8 cellular contexts compared by ENCODE assay signal in the genomic region with DNA sequence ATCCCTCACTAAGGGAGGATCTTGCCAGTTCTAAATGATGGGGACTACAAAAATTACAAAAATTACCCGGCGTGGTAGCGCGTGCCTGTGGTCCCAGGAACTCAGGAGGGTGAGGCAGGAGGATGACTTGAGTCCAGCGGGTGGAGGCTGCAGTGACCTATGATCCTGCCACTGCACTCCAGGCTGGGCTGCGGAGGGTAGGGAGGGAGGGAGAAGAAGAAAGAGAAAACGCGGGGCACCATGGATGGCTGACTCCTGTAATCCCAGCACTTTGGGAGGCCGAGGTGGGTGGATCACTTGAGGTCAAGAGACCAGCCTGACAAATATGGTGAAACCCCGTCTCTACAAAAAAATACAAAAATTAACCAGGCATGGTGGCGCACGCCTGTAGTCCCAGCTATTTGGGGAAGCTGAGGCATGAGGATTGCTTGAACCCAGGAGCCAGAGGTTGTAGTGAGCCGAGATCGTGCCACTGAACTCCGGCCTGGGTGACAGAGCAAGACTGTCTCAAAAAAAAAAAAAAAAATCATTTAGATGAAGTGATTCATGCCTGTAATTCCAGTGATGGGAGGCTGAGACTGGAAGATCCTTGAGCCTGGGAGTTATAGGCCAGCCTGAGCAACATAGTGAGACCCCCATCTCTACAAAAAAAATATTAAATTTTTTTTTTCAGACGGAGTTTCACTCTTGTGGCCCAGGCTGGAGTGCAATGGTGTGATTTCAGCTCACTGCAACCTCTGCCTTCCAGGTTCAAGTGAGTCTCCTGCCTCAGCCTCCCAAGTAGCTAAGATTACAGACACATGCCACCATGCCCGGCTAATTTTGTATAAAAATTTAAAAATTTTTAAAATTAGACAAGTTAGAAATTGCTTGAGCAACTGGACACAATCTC.
DNase-seq lines count a peak whose midpoint lies in the region; ATAC-seq and TF ChIP-seq lines count a peak whose summit lies in the region.
"Not testable (repeated sequence)": the region's sequence is repeated elsewhere in the genome, so short reads cannot be mapped to it uniquely, and the experiment has no call there.

No MANE protein-coding gene starts in this region.

- not testable (repeated sequence) for TF ChIP-seq POLR2A in Peyer's patch (IDR thresholded peaks at IDR 0.05)

- CTCF ChIA-PET in activated CD4-positive, alpha-beta memory T cell treated with anti-CD3 and anti-CD28 coated beads for 36 hours (lab: Charles Lee), result not testable (repeated sequence)

- H3K4me1 Mint-ChIP-seq in CD4-positive, CD25-positive, alpha-beta regulatory T cell, result peaks cover 4 to 54% (median 19%) of the 10 kb centered on the region in 4 donors
- peaks cover 37% of the 10 kb centered on the region for H3K4me1 Mint-ChIP-seq in activated CD4-positive, alpha-beta memory T cell treated with anti-CD3 and anti-CD28 coated beads for 36 hours (ENCODE audit: low read depth)
- H3K4me1 Mint-ChIP-seq in endodermal cell (peaks cover 25% of the 10 kb centered on the region), osteocyte (ENCODE audit: unreplicated experiment) (peaks cover 27% of the 10 kb centered on the region)
- H3K4me1 Mint-ChIP-seq in stimulated activated naive CD8-positive, alpha-beta T cell treated with anti-CD3 and anti-CD28 coated beads, Interleukin-15, amount 100 ng/mL, for 72 hours, result peaks cover 56% of the 10 kb centered on the region

- peak overlapping the region; percentile 33 for H3K27ac ChIP-seq in CD4-positive, CD25-positive, alpha-beta regulatory T cell (ENCODE audit: insufficient read depth, low read length, poor library complexity, severe bottlenecking)
- not testable (repeated sequence) for H3K27ac ChIP-seq in Peyer's patch; endodermal cell (ENCODE audit: low read depth, low read length); left lung

- peak overlapping the region; percentile 38 to 71 (median 48) for H3K27ac Mint-ChIP-seq in CD4-positive, CD25-positive, alpha-beta regulatory T cell
- H3K27ac Mint-ChIP-seq in activated CD4-positive, alpha-beta memory T cell treated with anti-CD3 and anti-CD28 coated beads for 36 hours, result peak overlapping the region; percentile 90
- H3K27ac Mint-ChIP-seq in endodermal cell (peak overlapping the region; percentile 80), osteocyte (ENCODE audit: unreplicated experiment) (peak overlapping the region; percentile 54)
- peak overlapping the region in 1 of 2 donors; percentile 99 for H3K27ac Mint-ChIP-seq in stimulated activated naive CD8-positive, alpha-beta T cell treated with anti-CD3 and anti-CD28 coated beads, Interleukin-15, amount 100 ng/mL, for 72 hours

- not testable (repeated sequence) for H3K36me3 Mint-ChIP-seq in CD4-positive, CD25-positive, alpha-beta regulatory T cell; osteocyte (ENCODE audit: unreplicated experiment)
- H3K36me3 Mint-ChIP-seq in activated CD4-positive, alpha-beta memory T cell treated with anti-CD3 and anti-CD28 coated beads for 36 hours, result peaks cover 23% of the 10 kb centered on the region
- H3K36me3 Mint-ChIP-seq in endodermal cell (ENCODE audit: low read depth), result peaks cover 36% of the 10 kb centered on the region

- H3K4me3 Mint-ChIP-seq in CD4-positive, CD25-positive, alpha-beta regulatory T cell, result peak overlapping the region; percentile 57 to 95 (median 80)
- H3K4me3 Mint-ChIP-seq in activated CD4-positive, alpha-beta memory T cell treated with anti-CD3 and anti-CD28 coated beads for 36 hours; stimulated activated naive CD8-positive, alpha-beta T cell treated with anti-CD3 and anti-CD28 coated beads, Interleukin-15, amount 100 ng/mL, for 72 hours: not testable (repeated sequence)
- H3K4me3 Mint-ChIP-seq in endodermal cell (peak overlapping the region; percentile 78), osteocyte (ENCODE audit: unreplicated experiment) (peak overlapping the region; percentile 40)

- TF ChIP-seq CTCF in Peyer's patch (IDR thresholded peaks at IDR 0.05); endodermal cell (conservative IDR thresholded peaks at IDR 0.05); left lung (IDR thresholded peaks at IDR 0.05); osteocyte (IDR thresholded peaks at IDR 0.05): not testable (repeated sequence)

- not testable (repeated sequence) for DNase-seq in CD4-positive, CD25-positive, alpha-beta regulatory T cell; endodermal cell
- DNase-seq in Peyer's patch (peak in 2 of 3 donors; percentile 11 to 47), left lung (peak; percentile 15 to 48), osteocyte (ENCODE audit: extremely low spot score, unreplicated experiment) (peak; percentile 84)
- DNase-seq in activated CD4-positive, alpha-beta memory T cell treated with anti-CD3 and anti-CD28 coated beads for 36 hours, result peak; percentile 8
- DNase-seq in activated naive CD4-positive, alpha-beta T cell treated with anti-CD3 and anti-CD28 coated beads, Interleukin-2, amount 50 U/mL, for 16 hours, result peak; percentile 5
- peak; percentile 5 to 7 for DNase-seq in stimulated activated naive CD8-positive, alpha-beta T cell treated with anti-CD3 and anti-CD28 coated beads, Interleukin-15, amount 100 ng/mL, for 72 hours

- not testable (repeated sequence) for ATAC-seq in CD4-positive, CD25-positive, alpha-beta regulatory T cell (ENCODE audit: low read depth in 2 of 2); left lung; stimulated activated naive CD8-positive, alpha-beta T cell treated with anti-CD3 and anti-CD28 coated beads, Interleukin-15, amount 100 ng/mL, for 72 hours

- H3K4me1 ChIP-seq in CD4-positive, CD25-positive, alpha-beta regulatory T cell (ENCODE audit: control insufficient read depth, insufficient read depth, low read length, poor library complexity, severe bottlenecking), result peaks cover 22% of the 10 kb centered on the region
- H3K4me1 ChIP-seq in Peyer's patch, result peaks cover 0 to 60% (median 12%) of the 10 kb centered on the region in 4 donors
- H3K4me1 ChIP-seq in endodermal cell (ENCODE audit: control insufficient read depth, insufficient read depth, low read length), result not testable (repeated sequence)
- peaks cover 0 to 48% of the 10 kb centered on the region in 2 donors for H3K4me1 ChIP-seq in left lung

- intact Hi-C loops in activated CD4-positive, alpha-beta memory T cell treated with anti-CD3 and anti-CD28 coated beads for 36 hours (cut with micrococcal nuclease), result loop anchor here (10.0 kb wide), 2 partner anchors 51 to 691 kb away; no protein-coding TSS in a partner anchor
- intact Hi-C loops in left lung (cut with DNase I), result not testable (repeated sequence)

- POLR2A ChIA-PET in activated CD4-positive, alpha-beta memory T cell treated with anti-CD3 and anti-CD28 coated beads for 36 hours (lab: Charles Lee), result not testable (repeated sequence)

- not testable (repeated sequence) for H3K36me3 ChIP-seq in CD4-positive, CD25-positive, alpha-beta regulatory T cell (ENCODE audit: control insufficient read depth, insufficient read depth, low read length); Peyer's patch; left lung
- H3K36me3 ChIP-seq in endodermal cell (ENCODE audit: control insufficient read depth, insufficient read depth, low read length), result peaks cover 23% of the 10 kb centered on the region

- not testable (repeated sequence) for H3K27me3 Mint-ChIP-seq in CD4-positive, CD25-positive, alpha-beta regulatory T cell; activated CD4-positive, alpha-beta memory T cell treated with anti-CD3 and anti-CD28 coated beads for 36 hours; endodermal cell (ENCODE audit: insufficient read depth); osteocyte (ENCODE audit: unreplicated experiment); stimulated activated naive CD8-positive, alpha-beta T cell treated with anti-CD3 and anti-CD28 coated beads, Interleukin-15, amount 100 ng/mL, for 72 hours

- not testable (repeated sequence) for H3K9ac ChIP-seq in endodermal cell (ENCODE audit: extremely low read depth, low read length, poor library complexity, severe bottlenecking)

- WGBS in endodermal cell (ENCODE audit: insufficient coverage in 1 of 2, insufficient read length in 1 of 2), 2 experiments, result 95 to 97% methylated on average over 11 to 17 of the region's 17 CpGs

- H3K9me3 Mint-ChIP-seq in CD4-positive, CD25-positive, alpha-beta regulatory T cell; activated CD4-positive, alpha-beta memory T cell treated with anti-CD3 and anti-CD28 coated beads for 36 hours; endodermal cell; osteocyte (ENCODE audit: unreplicated experiment); stimulated activated naive CD8-positive, alpha-beta T cell treated with anti-CD3 and anti-CD28 coated beads, Interleukin-15, amount 100 ng/mL, for 72 hours: not testable (repeated sequence)

- H3K27me3 ChIP-seq in CD4-positive, CD25-positive, alpha-beta regulatory T cell (ENCODE audit: control insufficient read depth, insufficient read depth, low read length); Peyer's patch; endodermal cell (ENCODE audit: control insufficient read depth, insufficient read depth, low read length, poor library complexity, severe bottlenecking); left lung: not testable (repeated sequence)

- H3K4me3 ChIP-seq in CD4-positive, CD25-positive, alpha-beta regulatory T cell (ENCODE audit: low read depth, low read length); Peyer's patch; endodermal cell (ENCODE audit: low read length); left lung: not testable (repeated sequence)

- not testable (repeated sequence) for H3K9me3 ChIP-seq in CD4-positive, CD25-positive, alpha-beta regulatory T cell (ENCODE audit: control insufficient read depth in 2 of 2, low read length in 2 of 2); Peyer's patch; endodermal cell (ENCODE audit: control insufficient read depth, low read length); left lung
